In the genomic region with DNA sequence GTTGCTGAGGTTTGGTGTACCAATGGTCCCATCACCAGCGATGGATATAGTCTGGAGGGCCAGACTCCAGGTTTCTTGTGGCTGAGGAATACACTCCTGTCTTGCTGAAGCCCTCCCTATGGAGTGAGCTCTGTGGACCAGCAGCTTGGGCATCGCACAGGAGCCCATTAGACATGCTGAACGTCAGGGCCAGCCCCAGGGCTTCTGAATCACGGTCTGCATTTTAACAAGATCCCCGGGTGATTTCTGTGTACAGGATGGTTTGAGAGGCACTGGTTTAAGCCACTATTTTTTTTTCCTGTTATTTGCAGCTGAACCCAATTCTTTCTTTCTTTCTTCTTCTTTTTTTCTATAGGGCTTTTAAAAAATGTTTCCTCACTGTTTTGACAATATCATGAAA, we compare ENCODE assay signal across 13 cellular contexts.
DNase-seq lines count a peak whose midpoint lies in the region; ATAC-seq, FAIRE-seq and TF ChIP-seq lines count a peak whose summit lies in the region.
"Had no signal": no experiment of that assay in that cellular context is flagged by ENCODE, and none has a peak within 500 bp of the region (broad histone marks: within the 10 kb centered on the region; RNA-seq: fewer than 3 reads in every experiment).

No MANE protein-coding gene starts in this region.

- no peak overlapping the region for H3K4me3 ChIP-seq in GM23248
- H3K4me3 ChIP-seq in osteoblast (ENCODE audit: insufficient read depth, low read length) = no peak overlapping the region
- no peak overlapping the region for H3K4me3 ChIP-seq in kidney (ENCODE audit: low read length in 2 of 2)
- H3K4me3 ChIP-seq: lung had no signal

- H3K27me3 ChIP-seq in GM23248 (replicated peaks; ENCODE audit: insufficient read depth) (no peaks in the 10 kb centered on the region), osteoblast (ENCODE audit: insufficient read depth, low read length) (no peaks in the 10 kb centered on the region)

- H3K27me3 Mint-ChIP-seq in CD14-positive monocyte (ENCODE audit: low read depth in 3 of 3) = peaks cover 0 to 5% (median 0%) of the 10 kb centered on the region in 3 donors
- peaks cover 9% of the 10 kb centered on the region for H3K27me3 Mint-ChIP-seq in activated T-helper 1 cell treated with anti-CD3 and anti-CD28 coated beads, Interleukin-12 subunit alpha, Interleukin-12 subunit beta, Interleukin-2, Interleukin-4 antibody, amounts not matched to agents 30 ng/mL and 10 ng/mL and 1 ng/mL, durations not matched to agents 14 hours and 24 hours and 36 hours (ENCODE audit: insufficient read depth)
- H3K27me3 Mint-ChIP-seq: activated naive CD4-positive, alpha-beta T cell treated with anti-CD3 and anti-CD28 coated beads, Interleukin-2, amount 50 U/mL, for 24 hours had no signal

- WGBS in GM23248 (ENCODE audit: low coverage in 1 of 2, low lambda C conversion rate in 2 of 2, missing lambda C conversion rate in 2 of 2), 2 experiments = 94 to 97% methylated on average over 5 of the region's 5 CpGs

- peaks cover 0 to 12% (median 3%) of the 10 kb centered on the region in 7 donors for H3K9me3 Mint-ChIP-seq in CD14-positive monocyte
- H3K9me3 Mint-ChIP-seq in activated T-helper 1 cell treated with anti-CD3 and anti-CD28 coated beads, Interleukin-12 subunit alpha, Interleukin-12 subunit beta, Interleukin-2, Interleukin-4 antibody, amounts not matched to agents 30 ng/mL and 10 ng/mL and 1 ng/mL, durations not matched to agents 14 hours and 24 hours and 36 hours = peaks cover 9% of the 10 kb centered on the region
- H3K9me3 Mint-ChIP-seq: activated naive CD4-positive, alpha-beta T cell treated with anti-CD3 and anti-CD28 coated beads, Interleukin-2, amount 50 U/mL, for 24 hours had no signal

- H3K27ac Mint-ChIP-seq in CD14-positive monocyte = peak overlapping the region; percentile 98 to 100 (median 99)
- H3K27ac Mint-ChIP-seq in activated T-helper 1 cell treated with anti-CD3 and anti-CD28 coated beads, Interleukin-12 subunit alpha, Interleukin-12 subunit beta, Interleukin-2, Interleukin-4 antibody, amounts not matched to agents 30 ng/mL and 10 ng/mL and 1 ng/mL, durations not matched to agents 14 hours and 24 hours and 36 hours = peak overlapping the region; percentile 95

- H4K20me1 ChIP-seq in GM23248 (ENCODE audit: insufficient read depth) = no peaks in the 10 kb centered on the region
- H4K20me1 ChIP-seq in osteoblast (ENCODE audit: insufficient read depth, low read length) = no peaks in the 10 kb centered on the region

- H2AFZ ChIP-seq in GM23248 (no peak overlapping the region), osteoblast (ENCODE audit: low read length) (no peak overlapping the region)

- no peaks in the 10 kb centered on the region for H3K9me2 ChIP-seq in GM23248 (ENCODE audit: insufficient read depth)

- peaks cover 96% of the 10 kb centered on the region for H3K4me1 Mint-ChIP-seq in CD14-positive monocyte
- peaks cover 84% of the 10 kb centered on the region for H3K4me1 Mint-ChIP-seq in activated T-helper 1 cell treated with anti-CD3 and anti-CD28 coated beads, Interleukin-12 subunit alpha, Interleukin-12 subunit beta, Interleukin-2, Interleukin-4 antibody, amounts not matched to agents 30 ng/mL and 10 ng/mL and 1 ng/mL, durations not matched to agents 14 hours and 24 hours and 36 hours (ENCODE audit: low read depth)

- peaks cover 29% of the 10 kb centered on the region for H3F3A ChIP-seq in GM23248 (ENCODE audit: insufficient read depth)

- H3K36me3 Mint-ChIP-seq in CD14-positive monocyte = peaks cover 12 to 27% of the 10 kb centered on the region in 2 donors
- peaks cover 18% of the 10 kb centered on the region for H3K36me3 Mint-ChIP-seq in activated T-helper 1 cell treated with anti-CD3 and anti-CD28 coated beads, Interleukin-12 subunit alpha, Interleukin-12 subunit beta, Interleukin-2, Interleukin-4 antibody, amounts not matched to agents 30 ng/mL and 10 ng/mL and 1 ng/mL, durations not matched to agents 14 hours and 24 hours and 36 hours (ENCODE audit: low read depth)
- H3K36me3 Mint-ChIP-seq: activated naive CD4-positive, alpha-beta T cell treated with anti-CD3 and anti-CD28 coated beads, Interleukin-2, amount 50 U/mL, for 24 hours had no signal

- in situ Hi-C loops in GM23248 (cut with MboI) = loop anchor here (25.0 kb wide), 1 partner anchor 584 kb away; no protein-coding TSS in a partner anchor

- H3K4me2 ChIP-seq in GM23248 (ENCODE audit: unreplicated experiment) (no peak overlapping the region), osteoblast (ENCODE audit: insufficient read depth, low read length) (no peak overlapping the region)

- no peak for TF ChIP-seq CTCF in CD14-positive monocyte (IDR thresholded peaks at IDR 0.05)
- TF ChIP-seq CTCF in osteoblast (IDR thresholded peaks at IDR 0.05; ENCODE audit: extremely low read depth, low read depth, low read length) = no peak
- no peak for TF ChIP-seq CTCF in kidney (IDR thresholded peaks at IDR 0.05; ENCODE audit: borderline replicate concordance, extremely low read depth, insufficient read depth)

- peak overlapping the region; percentile 77; the same call in 1 of the 2 replicates for H3K9ac ChIP-seq in GM23248
- no peak overlapping the region for H3K9ac ChIP-seq in kidney (ENCODE audit: low read length in 2 of 2)

- H3K36me3 ChIP-seq in GM23248 (ENCODE audit: low read depth) (no peaks in the 10 kb centered on the region), osteoblast (ENCODE audit: insufficient read depth, low read length) (no peaks in the 10 kb centered on the region), kidney (ENCODE audit: control insufficient read depth in 1 of 2, insufficient read depth in 2 of 2, low read length in 2 of 2) (no peaks in the 10 kb centered on the region)

- ATAC-seq in HG03159 (IDR thresholded peaks at IDR 0.05; ENCODE audit: unreplicated experiment) = no peak
- ATAC-seq: SK-N-SH treated with all-trans-retinoic acid at 6 μM for 48 hours had no signal

- H3K79me2 ChIP-seq in GM23248 (ENCODE audit: insufficient read depth) = no peaks in the 10 kb centered on the region
- H3K79me2 ChIP-seq in osteoblast (ENCODE audit: insufficient read depth, low read length) = no peaks in the 10 kb centered on the region

- H3K4me3 Mint-ChIP-seq in CD14-positive monocyte = no peak overlapping the region
- peak overlapping the region; percentile 37 for H3K4me3 Mint-ChIP-seq in activated T-helper 1 cell treated with anti-CD3 and anti-CD28 coated beads, Interleukin-12 subunit alpha, Interleukin-12 subunit beta, Interleukin-2, Interleukin-4 antibody, amounts not matched to agents 30 ng/mL and 10 ng/mL and 1 ng/mL, durations not matched to agents 14 hours and 24 hours and 36 hours
- H3K4me3 Mint-ChIP-seq: activated naive CD4-positive, alpha-beta T cell treated with anti-CD3 and anti-CD28 coated beads, Interleukin-2, amount 50 U/mL, for 24 hours had no signal

- H3K27ac ChIP-seq in GM23248 (no peak overlapping the region), osteoblast (ENCODE audit: low read depth, low read length) (peak overlapping the region; percentile 81), kidney (ENCODE audit: low read depth in 2 of 2, low read length in 2 of 2) (no peak overlapping the region)
- H3K27ac ChIP-seq: epithelial cell of prostate had no signal

- no peak for FAIRE-seq in kidney (lab: Jason Lieb, UNC)

- intact Hi-C loops in CD14-positive monocyte (cut with micrococcal nuclease) = no loop called here
- intact Hi-C loops in activated T-helper 1 cell treated with anti-CD3 and anti-CD28 coated beads, Interleukin-12 subunit alpha, Interleukin-12 subunit beta, Interleukin-2, Interleukin-4 antibody, amounts not matched to agents 30 ng/mL and 10 ng/mL and 1 ng/mL, durations not matched to agents 14 hours and 24 hours and 36 hours (cut with micrococcal nuclease) = loop anchor here (5.0 kb wide), 2 partner anchors 234 to 404 kb away; no protein-coding TSS in a partner anchor
- intact Hi-C loops in kidney (cut with DNase I) = loop anchor here (10.0 kb wide), 1 partner anchor 108 kb away; the partner anchor contains the start of gene CCR1

- H3K9me3 ChIP-seq in GM23248 (ENCODE audit: low read depth) = no peaks in the 10 kb centered on the region
- H3K9me3 ChIP-seq in osteoblast (ENCODE audit: low read depth, low read length) = no peaks in the 10 kb centered on the region
- H3K9me3 ChIP-seq in kidney (ENCODE audit: control insufficient read depth in 1 of 2, low read length in 2 of 2) = no peaks in the 10 kb centered on the region

- DNase-seq in CD14-positive monocyte (ENCODE audit: low spot score) (no peak), GM23248 (no peak), osteoblast (ENCODE audit: insufficient read length, low spot score, missing footprints) (no peak), NCI-H2227 (lab: John Stamatoyannopoulos, UW; ENCODE audit: unreplicated experiment) (no peak), kidney (no peak), NCI-H524 (lab: John Stamatoyannopoulos, UW) (no peak)
- DNase-seq in activated T-helper 1 cell treated with anti-CD3 and anti-CD28 coated beads, Interleukin-12 subunit alpha, Interleukin-12 subunit beta, Interleukin-2, Interleukin-4 antibody, amounts not matched to agents 30 ng/mL and 10 ng/mL and 1 ng/mL, durations not matched to agents 14 hours and 24 hours and 36 hours (ENCODE audit: low spot score) = no peak
- DNase-seq: C1 segment of cervical spinal cord had no signal

- H3K4me1 ChIP-seq in GM23248 (ENCODE audit: insufficient read depth) (peaks cover 25% of the 10 kb centered on the region), osteoblast (ENCODE audit: insufficient read depth, low read length) (peaks cover 21% of the 10 kb centered on the region), kidney (ENCODE audit: control insufficient read depth in 1 of 2, insufficient read depth in 1 of 2, low read depth in 1 of 2, low read length in 2 of 2) (no peaks in the 10 kb centered on the region)

Comparison
In these comparisons a context has a peak if more than half of its experiments do, and no peak if none do; other contexts are left out.
1. intact Hi-C loops: an anchor here in activated T-helper 1 cell treated with anti-CD3 and anti-CD28 coated beads, Interleukin-12 subunit alpha, Interleukin-12 subunit beta, Interleukin-2, Interleukin-4 antibody, amounts not matched to agents 30 ng/mL and 10 ng/mL and 1 ng/mL, durations not matched to agents 14 hours and 24 hours and 36 hours (5.0 kb wide) and kidney (10.0 kb wide); none called in CD14-positive monocyte.